Comparison of ENCODE assay signal across 23 cellular contexts in the genomic region with DNA sequence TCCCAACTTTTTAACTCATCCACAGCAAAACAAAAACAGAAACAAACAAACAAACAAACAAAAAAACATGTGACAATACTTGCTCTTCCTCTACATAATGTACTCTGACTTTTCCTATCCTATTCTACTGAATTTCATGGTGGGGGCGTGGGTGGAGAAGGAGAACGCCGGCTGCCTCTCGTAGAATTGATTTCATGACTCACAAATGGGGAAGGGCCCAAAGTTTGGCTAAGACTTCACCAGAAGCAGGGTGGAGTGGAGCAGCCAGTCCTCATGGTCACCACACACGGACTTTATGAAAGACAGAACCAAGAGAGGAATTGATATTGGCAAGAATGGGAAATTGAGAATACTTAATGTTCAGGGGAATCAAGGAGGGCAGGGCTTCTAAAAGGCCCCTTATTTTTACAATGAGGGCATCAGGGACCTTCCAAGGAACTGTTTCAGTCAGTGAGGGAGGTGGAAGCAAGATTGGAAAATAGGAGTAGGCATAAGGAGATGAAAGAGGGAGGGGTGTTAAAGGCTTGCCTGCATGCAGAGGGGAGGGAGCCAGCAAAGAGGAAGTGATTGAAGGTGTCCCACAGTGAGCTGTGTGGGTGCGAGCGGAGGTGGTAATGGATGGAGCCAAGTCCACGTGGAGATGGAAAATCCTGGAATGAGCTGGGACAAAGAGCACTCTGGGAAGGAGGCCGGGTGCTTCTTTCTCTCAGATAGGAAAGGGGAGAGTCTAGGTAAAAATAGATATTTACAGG. TPM values are rescaled to one million over a fixed set of nuclear protein-coding genes. Genes with fewer than 3 reads are reported as not detected.
DNase-seq lines count a peak whose midpoint lies in the region; ATAC-seq and TF ChIP-seq lines count a peak whose summit lies in the region.
"Had no signal": no experiment of that assay in that cellular context is flagged by ENCODE, and none has a peak within 500 bp of the region (broad histone marks: within the 10 kb centered on the region; RNA-seq: fewer than 3 reads in every experiment).

No MANE protein-coding gene starts in this region.

- no peak overlapping the region for H3K4me3 Mint-ChIP-seq in chondrocyte (ENCODE audit: unreplicated experiment)
- H3K4me3 Mint-ChIP-seq: activated CD8-positive, alpha-beta memory T cell treated with anti-CD3 and anti-CD28 coated beads, Interleukin-2, amount 10 ng/mL, durations not matched to agents 7 days and 5 days had no signal

- no peaks in the 10 kb centered on the region for H3K36me3 Mint-ChIP-seq in chondrocyte (ENCODE audit: low read depth)
- H3K36me3 Mint-ChIP-seq: activated CD8-positive, alpha-beta memory T cell treated with anti-CD3 and anti-CD28 coated beads, Interleukin-2, amount 10 ng/mL, durations not matched to agents 7 days and 5 days had no signal

- intact Hi-C loops in IMR-90 (cut with micrococcal nuclease), result no loop called here

- H2BK120ac ChIP-seq in IMR-90 (ENCODE audit: low read depth, low read length), result peak overlapping the region; percentile 32; the same call in 1 of the 2 replicates

- H3K79me2 ChIP-seq in ACC112 (ENCODE audit: control insufficient read depth, insufficient read depth, low read length, unreplicated experiment), result peaks cover 17% of the 10 kb centered on the region

- H3K36me3 ChIP-seq in ACC112 (ENCODE audit: insufficient read depth, low read length), result no peaks in the 10 kb centered on the region
- no peaks in the 10 kb centered on the region for H3K36me3 ChIP-seq in IMR-90 (ENCODE audit: control insufficient read depth, insufficient read depth, low read length)
- H3K36me3 ChIP-seq: breast epithelium, upper lobe of right lung had no signal

- H3K27ac ChIP-seq in ACC112 (ENCODE audit: low read depth, low read length) (peak overlapping the region; percentile 35), IMR-90 (ENCODE audit: insufficient read depth, low read length) (no peak overlapping the region), coronary artery (no peak overlapping the region)
- H3K27ac ChIP-seq: A549, breast epithelium, C4-2B, upper lobe of right lung had no signal

- H4K5ac ChIP-seq in IMR-90 (ENCODE audit: low read depth, low read length), result no peak overlapping the region

- H3K4ac ChIP-seq in IMR-90 (ENCODE audit: low read depth, low read length), result peak overlapping the region; percentile 15; the same call in 1 of the 2 replicates

- peaks cover 61% of the 10 kb centered on the region for H3K4me1 Mint-ChIP-seq in chondrocyte (ENCODE audit: low read depth)

- no peak overlapping the region for H3K56ac ChIP-seq in IMR-90 (ENCODE audit: extremely low read depth, insufficient read depth, low read length)

- H3K4me3 ChIP-seq in ACC112 (ENCODE audit: low read depth, low read length), result peak overlapping the region; percentile 64
- no peak overlapping the region for H3K4me3 ChIP-seq in IMR-90 (ENCODE audit: insufficient read depth, low read depth, low read length)
- H3K4me3 ChIP-seq in coronary artery, result no peak overlapping the region
- H3K4me3 ChIP-seq: A549, breast epithelium, upper lobe of right lung had no signal

- no peak for TF ChIP-seq RAD21 in IMR-90 (IDR thresholded peaks at IDR 0.05; ENCODE audit: low read length)

- H3K18ac ChIP-seq in IMR-90 (ENCODE audit: low read depth, low read length), result no peak overlapping the region

- no peak for TF ChIP-seq POLR2A in IMR-90 (IDR thresholded peaks at IDR 0.05; ENCODE audit: low read depth, low read length)

- peak overlapping the region; percentile 81 for H2AFZ ChIP-seq in ACC112 (ENCODE audit: low read length, unreplicated experiment)
- no peak overlapping the region for H2AFZ ChIP-seq in IMR-90 (replicated peaks; ENCODE audit: low read length, poor library complexity)

- H3K27me3 Mint-ChIP-seq in chondrocyte (ENCODE audit: low read depth), result no peaks in the 10 kb centered on the region

- H3K9me3 Mint-ChIP-seq in chondrocyte (ENCODE audit: low read depth), result no peaks in the 10 kb centered on the region
- H3K9me3 Mint-ChIP-seq: activated T-helper 2 cell treated with anti-CD3 and anti-CD28 coated beads, Interferon-gamma antibody, Interleukin-2, Interleukin-4, amounts not matched to agents 10 μg/mL and 5 μg/mL and 100 μg/mL, durations not matched to agents 14 hours and 24 hours and 36 hours had no signal

- peak overlapping the region; percentile 25 for H2AK9ac ChIP-seq in IMR-90 (replicated peaks; ENCODE audit: low read depth, low read length, poor library complexity)

- TF ChIP-seq CTCF in IMR-90 (conservative IDR thresholded peaks at IDR 0.05; ENCODE audit: low read depth, low read length), result no peak
- TF ChIP-seq CTCF in chondrocyte (IDR thresholded peaks at IDR 0.05), result no peak
- TF ChIP-seq CTCF in coronary artery (IDR thresholded peaks at IDR 0.05), result no peak

- BruUV-seq in IMR-90 (replicated peaks; lab: Mats Ljungman, UMichigan), result no TSS peak

- H3K27me3 ChIP-seq in ACC112 (ENCODE audit: insufficient read depth, low read length) (no peaks in the 10 kb centered on the region), IMR-90 (ENCODE audit: control insufficient read depth, insufficient read depth, low read length) (no peaks in the 10 kb centered on the region)
- H3K27me3 ChIP-seq: breast epithelium, upper lobe of right lung had no signal

- H3K4me1 ChIP-seq in ACC112 (ENCODE audit: control insufficient read depth, insufficient read depth, low read length, unreplicated experiment) (peaks cover 62% of the 10 kb centered on the region), IMR-90 (ENCODE audit: control insufficient read depth, insufficient read depth, low read length) (peaks cover 33% of the 10 kb centered on the region)
- H3K4me1 ChIP-seq: breast epithelium had no signal

- dilution Hi-C loops in IMR-90 (cut with HindIII; ENCODE audit: low sequenced_read_pairs, unreplicated experiment), result no loop called here

- H4K91ac ChIP-seq in IMR-90 (ENCODE audit: insufficient read depth, low read depth, low read length), result no peak overlapping the region

- in situ Hi-C loops in IMR-90 (cut with MboI; ENCODE audit: low sequenced_read_pairs), result no loop called here

- peaks cover 34 to 87% of the 10 kb centered on the region in 2 experiments for H3K79me1 ChIP-seq in IMR-90 (ENCODE audit: low read depth in 1 of 2, low read length in 2 of 2)

- H2BK5ac ChIP-seq in IMR-90 (ENCODE audit: low read depth, low read length, poor library complexity, severe bottlenecking), result no peak overlapping the region

- DNase-seq in IMR-90 (no peak), chondrocyte (ENCODE audit: low spot score) (no peak), left lobe of liver (ENCODE audit: low spot score) (peak; percentile 6), foreskin melanocyte (no peak), coronary artery (ENCODE audit: low spot score) (no peak), AG08396 (ENCODE audit: low spot score) (no peak), GM19240 (ENCODE audit: insufficient read length, low spot score) (no peak)
- DNase-seq: activated CD4-positive, alpha-beta T cell treated with anti-CD3 and anti-CD28 coated beads for 4 hours; activated CD8-positive, alpha-beta memory T cell treated with anti-CD3 and anti-CD28 coated beads, Interleukin-2, amount 10 ng/mL, durations not matched to agents 7 days and 5 days; GDM1; MV-4-11; NCI-H187 treated with DMSO at 0.1 percent for 48 hours; NCI-H2227 treated with DMSO at 0.1 percent for 48 hours; NCI-H774; Right ventricle myocardium superior; upper lobe of right lung had no signal

- POLR2A ChIA-PET in IMR-90 (lab: Charles Lee; ENCODE audit: unreplicated experiment), result no interaction called here

- peak overlapping the region; percentile 21; the same call in 1 of the 2 replicates for H2BK20ac ChIP-seq in IMR-90 (ENCODE audit: low read depth, low read length)

- CTCF ChIA-PET in IMR-90 (lab: Yijun Ruan, JAX), result no interaction called here

- H2BK15ac ChIP-seq in IMR-90 (ENCODE audit: low read depth, low read length), result no peak overlapping the region; the same call in 2 of the 3 replicates

- H2AK5ac ChIP-seq in IMR-90 (ENCODE audit: low read depth, low read length), result peak overlapping the region; percentile 72; the same call in 1 of the 2 replicates

- peaks cover 48% of the 10 kb centered on the region for H3K9me1 ChIP-seq in IMR-90 (ENCODE audit: insufficient read depth, low read length)

- no peaks in the 10 kb centered on the region for H3K9me3 ChIP-seq in IMR-90 (ENCODE audit: control insufficient read depth, insufficient read depth, low read length)
- H3K9me3 ChIP-seq: A549, breast epithelium, upper lobe of right lung had no signal

- H4K20me1 ChIP-seq in IMR-90 (ENCODE audit: insufficient read depth, low read length), result peaks cover 3% of the 10 kb centered on the region; the same call in 1 of the 2 replicates

- WGBS in IMR-90 (ENCODE audit: extremely low coverage in 2 of 2, insufficient read length in 1 of 2), 2 experiments, result 83% methylated on average over 1 of the region's 9 CpGs; no CpG with 5 or more reads in 1 of the 2 experiments

- H3K27ac Mint-ChIP-seq in chondrocyte (ENCODE audit: unreplicated experiment), result peak overlapping the region; percentile 69
- H3K27ac Mint-ChIP-seq: activated CD8-positive, alpha-beta memory T cell treated with anti-CD3 and anti-CD28 coated beads, Interleukin-2, amount 10 ng/mL, durations not matched to agents 7 days and 5 days; activated T-helper 2 cell treated with anti-CD3 and anti-CD28 coated beads, Interferon-gamma antibody, Interleukin-2, Interleukin-4, amounts not matched to agents 10 μg/mL and 5 μg/mL and 100 μg/mL, durations not matched to agents 14 hours and 24 hours and 36 hours had no signal

- peak overlapping the region; percentile 10; the same call in 1 of the 2 replicates for H3K14ac ChIP-seq in IMR-90 (replicated peaks; ENCODE audit: low read depth, low read length)

- no peak overlapping the region for H3K9ac ChIP-seq in IMR-90 (ENCODE audit: low read depth, low read length)

- H4K8ac ChIP-seq in IMR-90 (ENCODE audit: low read depth in 2 of 2, low read length in 2 of 2), result no peak overlapping the region

- H3K4me2 ChIP-seq in IMR-90 (ENCODE audit: low read depth, low read length), result no peak overlapping the region
- H3K4me2 ChIP-seq: A549 had no signal

- ATAC-seq in IMR-90 (ENCODE audit: low read depth) (no peak), left lobe of liver (no peak)
- ATAC-seq: A549; activated CD8-positive, alpha-beta memory T cell treated with anti-CD3 and anti-CD28 coated beads, Interleukin-2, amount 10 ng/mL, durations not matched to agents 7 days and 5 days; upper lobe of right lung had no signal

- no peak overlapping the region for H3K23ac ChIP-seq in IMR-90 (ENCODE audit: low read depth, low read length)

TF ChIP-seq in IMR-90, 13 proteins besides CTCF, POLR2A, EP300 and RAD21 (continues in another document):
- no peak for TF ChIP-seq MXI1 (IDR thresholded peaks at IDR 0.05; ENCODE audit: borderline replicate concordance, low read depth, low read length)
- no peak for TF ChIP-seq BHLHE40 (IDR thresholded peaks at IDR 0.05; ENCODE audit: low read depth, low read length)
- TF ChIP-seq CEBPB (IDR thresholded peaks at IDR 0.05; ENCODE audit: low read depth, low read length), result no peak
- no peak for TF ChIP-seq RCOR1 (IDR thresholded peaks at IDR 0.05; ENCODE audit: insufficient replicate concordance, low read length)
- TF ChIP-seq FOS (IDR thresholded peaks at IDR 0.05; ENCODE audit: low read depth, low read length), result no peak

RNA-seq across cellular contexts. Expression of a gene that starts 27.9 kb away (rescaled TPM):
- total RNA-seq in IMR-90 (2012; rRNA removed) (2.3 and 3.1 TPM in 2 replicates), chondrocyte (1.4 to 6.2 TPM (median 6.1 TPM) in 3 replicates), left lobe of liver (not detected)
- 12.0 and 12.9 TPM in 2 replicates for polyA plus RNA-seq in IMR-90 (2012; rRNA removed)
- 6.7 and 8.3 TPM in 2 replicates for polyA plus RNA-seq in IMR-90 (2012; cell fraction: cytosol; rRNA removed)
- 5.3 and 6.4 TPM in 2 replicates for polyA plus RNA-seq in IMR-90 (2012; cell fraction: nucleus; rRNA removed; ENCODE audit: low replicate concordance)
- total RNA-seq: activated CD8-positive, alpha-beta memory T cell treated with anti-CD3 and anti-CD28 coated beads, Interleukin-2, amount 10 ng/mL, durations not matched to agents 7 days and 5 days; activated T-helper 2 cell treated with anti-CD3 and anti-CD28 coated beads, Interferon-gamma antibody, Interleukin-2, Interleukin-4, amounts not matched to agents 10 μg/mL and 5 μg/mL and 100 μg/mL, durations not matched to agents 14 hours and 24 hours and 36 hours; breast epithelium; mesenteric fat pad; OCI-LY7; Right ventricle myocardium superior had no signal
